8 cellular contexts compared by ENCODE assay signal in genomic region chr3:185498503-185499396, GRCh38. TPM values are rescaled to one million over a fixed set of nuclear protein-coding genes. Genes with fewer than 3 reads are reported as not detected.
DNase-seq lines count a peak whose midpoint lies in the region; ATAC-seq, FAIRE-seq and TF ChIP-seq lines count a peak whose summit lies in the region.

TMEM41A (minus strand) TSS chr3:185499035; CDS start chr3:185498961, 74 bp downstream.

- TF ChIP-seq CTCF in A549 (IDR thresholded peaks at IDR 0.05): 0 out of 3 replicates have a peak, but pooled peaks have one; percentile 2
- TF ChIP-seq CTCF in brain microvascular endothelial cell (IDR thresholded peaks at IDR 0.05; ENCODE audit: low read depth, low read length, missing control alignments): no peak
- no peak for TF ChIP-seq CTCF in gastrocnemius medialis (IDR thresholded peaks at IDR 0.05 in 4 of 5, conservative IDR thresholded peaks at IDR 0.05 in 1 of 5)

- WGBS in A549 (ENCODE audit: missing lambda C conversion rate): 2% methylated on average over 58 of the region's 82 CpGs
- no CpG with 5 or more reads among the region's 82 CpGs for WGBS in iPS DF 6.9 (ENCODE audit: insufficient coverage, insufficient read length)

- H3K9me3 ChIP-seq in A549: no peaks in the 10 kb centered on the region
- H3K9me3 ChIP-seq in iPS DF 6.9 (ENCODE audit: control insufficient read depth, insufficient read depth, low read length): no peaks in the 10 kb centered on the region
- H3K9me3 ChIP-seq in gastrocnemius medialis: no peaks in the 10 kb centered on the region

- H3K4me3 ChIP-seq in A549 (peak within 1 kb of the TSS; percentile 87), brain microvascular endothelial cell (ENCODE audit: low read depth, low read length) (peak within 1 kb of the TSS; percentile 96), iPS DF 6.9 (ENCODE audit: low read length) (peak within 1 kb of the TSS; percentile 84), gastrocnemius medialis (peak within 1 kb of the TSS; percentile 74 to 96 (median 90))

- H3K36me3 ChIP-seq in brain microvascular endothelial cell (replicated peaks) (peaks cover 8% of the 10 kb centered on the region), iPS DF 6.9 (ENCODE audit: control insufficient read depth, insufficient read depth, low read length) (0 out of 2 replicates have a peak, but pooled peaks cover 5% of the 10 kb centered on the region), gastrocnemius medialis (peaks cover 0 to 30% of the 10 kb centered on the region in 2 donors)

- in situ Hi-C loops in brain microvascular endothelial cell (cut with HindIII; ENCODE audit: low pct_ligation_motif_present, low sequenced_read_pairs): no loop called here
- in situ Hi-C loops in gastrocnemius medialis (cut with MboI; ENCODE audit: low sequenced_read_pairs in 4 of 4): loop anchor here in 1 of 4 donors (10.0 kb wide), 1 partner anchor 86 kb away; the partner anchor contains the start of gene SENP2

- CTCF ChIA-PET in A549 (lab: Yijun Ruan, JAX): interaction anchor here (0.5 to 1.5 kb wide), 3 partner anchors 30 to 76 kb away, joined by 3 to 4 read pairs (median 3); no protein-coding TSS in a partner anchor

- TF ChIP-seq RAD21 in A549 (conservative IDR thresholded peaks at IDR 0.05 in 1 of 2, IDR thresholded peaks at IDR 0.05 in 1 of 2): peak in 1 of 2 experiments; percentile 28; a peak in 2 of 5 replicates

- TF ChIP-seq POLR2A in A549 (IDR thresholded peaks at IDR 0.05; ENCODE audit: low read length): peak; percentile 76
- TF ChIP-seq POLR2A in gastrocnemius medialis (IDR thresholded peaks at IDR 0.05): peak; percentile 73 to 89

- POLR2A ChIA-PET in A549 (lab: Yijun Ruan, JAX): interaction anchor here (0.6 to 1.3 kb wide), 4 partner anchors 37 to 87 kb away, joined by 3 to 10 read pairs (median 3); partner anchors contain the start of genes LIPH and SENP2

- DNase-seq in A549 (ENCODE audit: low read depth in 1 of 2, low spot score in 1 of 2): peak; percentile 80 to 88
- peak; percentile 94 for DNase-seq in NCI-H2107 treated with DMSO at 0.1 percent for 48 hours (lab: John Stamatoyannopoulos, UW; ENCODE audit: unreplicated experiment)
- peak; percentile 93 for DNase-seq in UCSD-AML1 (lab: John Stamatoyannopoulos, UW; ENCODE audit: unreplicated experiment)
- DNase-seq in brain microvascular endothelial cell: peak; percentile 93
- DNase-seq in iPS DF 6.9 (ENCODE audit: low read depth, low spot score): peak; percentile 68
- peak; percentile 83 to 89 for DNase-seq in gastrocnemius medialis

- H3K4me1 ChIP-seq in A549 (peaks cover 4% of the 10 kb centered on the region; the same call in 1 of the 3 replicates), iPS DF 6.9 (ENCODE audit: control insufficient read depth, insufficient read depth, low read length) (0 out of 2 replicates have a peak, but pooled peaks cover 1% of the 10 kb centered on the region), gastrocnemius medialis (peaks cover 16% of the 10 kb centered on the region in 2 donors)

- ATAC-seq in A549: peak; percentile 97
- ATAC-seq in GM18858 (IDR thresholded peaks at IDR 0.05; ENCODE audit: unreplicated experiment): peak; percentile 87
- ATAC-seq in HG03066 (IDR thresholded peaks at IDR 0.05; ENCODE audit: low read depth, unreplicated experiment): peak; percentile 93
- peak; percentile 92 for ATAC-seq in gastrocnemius medialis

- no peaks in the 10 kb centered on the region for H3K27me3 ChIP-seq in brain microvascular endothelial cell (replicated peaks)
- H3K27me3 ChIP-seq in iPS DF 6.9 (ENCODE audit: control insufficient read depth, insufficient read depth, low read length): no peaks in the 10 kb centered on the region
- H3K27me3 ChIP-seq in gastrocnemius medialis: no peaks in the 10 kb centered on the region

- FAIRE-seq in A549 (lab: Jason Lieb, UNC): no peak

- intact Hi-C loops in gastrocnemius medialis (cut with DNase I; ENCODE audit: low total_unique reads): loop anchor here (2.0 kb wide), 2 partner anchors 88 to 144 kb away; partner anchors contain the start of gene SENP2

- H3K27ac ChIP-seq in A549: peak within 1 kb of the TSS; percentile 85 to 98
- H3K27ac ChIP-seq in brain microvascular endothelial cell: peak within 1 kb of the TSS; percentile 28
- no peak within 1 kb of the TSS for H3K27ac ChIP-seq in iPS DF 6.9 (ENCODE audit: low read length)
- H3K27ac ChIP-seq in gastrocnemius medialis: peak within 1 kb of the TSS; percentile 80 to 89 (median 84)

- H3K4me2 ChIP-seq in A549: peak within 1 kb of the TSS; percentile 82

- no peak for TF ChIP-seq EP300 in A549 (IDR thresholded peaks at IDR 0.05)

TF ChIP-seq in A549, 52 proteins besides CTCF, POLR2A, EP300 and RAD21 (continues in another document):
- TF ChIP-seq SMC3 (IDR thresholded peaks at IDR 0.05): peak; percentile 43; the same call in 2 of the 3 replicates
- TF ChIP-seq ESRRA (IDR thresholded peaks at IDR 0.05; ENCODE audit: borderline replicate concordance, low read length): no peak
- TF ChIP-seq CEBPB (IDR thresholded peaks at IDR 0.05): no peak
- peak; percentile 40; the same call in 1 of the 2 replicates for TF ChIP-seq GATA3 (IDR thresholded peaks at IDR 0.05; ENCODE audit: borderline replicate concordance)
- TF ChIP-seq NFE2L2 (conservative IDR thresholded peaks at IDR 0.05; ENCODE audit: low read length): no peak
- no peak for TF ChIP-seq RARB (CRISPR knock-in tag; IDR thresholded peaks at IDR 0.05)
- TF ChIP-seq E2F6 (IDR thresholded peaks at IDR 0.05; ENCODE audit: borderline replicate concordance, low read depth): 0 out of 2 replicates have a peak, but pooled peaks have one; percentile 38
- TF ChIP-seq ZC3H11A (IDR thresholded peaks at IDR 0.05): no peak
- no peak for TF ChIP-seq BHLHE40 (IDR thresholded peaks at IDR 0.05; ENCODE audit: low read depth, low read length)
- TF ChIP-seq PHF8 (IDR thresholded peaks at IDR 0.05; ENCODE audit: borderline replicate concordance, low read depth): peak; percentile 56
- TF ChIP-seq, protein P1, sequence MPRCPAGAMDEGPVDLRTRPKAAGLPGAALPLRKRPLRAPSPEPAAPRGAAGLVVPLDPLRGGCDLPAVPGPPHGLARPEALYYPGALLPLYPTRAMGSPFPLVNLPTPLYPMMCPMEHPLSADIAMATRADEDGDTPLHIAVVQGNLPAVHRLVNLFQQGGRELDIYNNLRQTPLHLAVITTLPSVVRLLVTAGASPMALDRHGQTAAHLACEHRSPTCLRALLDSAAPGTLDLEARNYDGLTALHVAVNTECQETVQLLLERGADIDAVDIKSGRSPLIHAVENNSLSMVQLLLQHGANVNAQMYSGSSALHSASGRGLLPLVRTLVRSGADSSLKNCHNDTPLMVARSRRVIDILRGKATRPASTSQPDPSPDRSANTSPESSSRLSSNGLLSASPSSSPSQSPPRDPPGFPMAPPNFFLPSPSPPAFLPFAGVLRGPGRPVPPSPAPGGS (IDR thresholded peaks at IDR 0.05): no peak
- TF ChIP-seq PBX3 (IDR thresholded peaks at IDR 0.05): peak; percentile 63; the same call in 1 of the 2 replicates
- no peak for TF ChIP-seq RCOR1 (IDR thresholded peaks at IDR 0.05; ENCODE audit: low read depth, low read length)
- TF ChIP-seq FOSL2 (IDR thresholded peaks at IDR 0.05): no peak
- 0 out of 2 replicates have a peak, but pooled peaks have one; percentile 14 for TF ChIP-seq FOSL2 (CRISPR knock-in tag; IDR thresholded peaks at IDR 0.05)
- no peak for TF ChIP-seq TFCP2L1 (CRISPR knock-in tag; IDR thresholded peaks at IDR 0.05)
- no peak for TF ChIP-seq FOSB (CRISPR knock-in tag; IDR thresholded peaks at IDR 0.05)
- TF ChIP-seq ELK1 (IDR thresholded peaks at IDR 0.05; ENCODE audit: low read depth, low read length): no peak
- peak in 1 of 2 experiments; percentile 79; a peak in 2 of 5 replicates for TF ChIP-seq JUN (IDR thresholded peaks at IDR 0.05)
- TF ChIP-seq, protein P2, sequence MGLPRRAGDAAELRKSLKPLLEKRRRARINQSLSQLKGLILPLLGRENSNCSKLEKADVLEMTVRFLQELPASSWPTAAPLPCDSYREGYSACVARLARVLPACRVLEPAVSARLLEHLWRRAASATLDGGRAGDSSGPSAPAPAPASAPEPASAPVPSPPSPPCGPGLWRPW (IDR thresholded peaks at IDR 0.05): no peak
- no peak for TF ChIP-seq CHD4 (IDR thresholded peaks at IDR 0.05; ENCODE audit: borderline replicate concordance)
- no peak for TF ChIP-seq HOXB13 (CRISPR knock-in tag; IDR thresholded peaks at IDR 0.05; ENCODE audit: low read depth)

RNA-seq across cellular contexts. Expression of gene TMEM41A, which starts in this region (rescaled TPM):
- polyA plus RNA-seq in A549 (2011; rRNA removed) (31.3 and 36.3 TPM in 2 replicates), A549 (2017; fragmentation: RNase III; extraction: RNeasy Plus Mini Kit Qiagen cat#74134 plus additional on column Dnase treatment) (16.0 to 16.6 TPM (median 16.6 TPM) in 3 replicates)
- polyA plus RNA-seq in A549 (2012; cell fraction: cytosol; rRNA removed): 16.0 and 21.9 TPM in 2 replicates
- polyA plus RNA-seq in A549 (2012; cell fraction: nucleus; rRNA removed): 12.8 and 27.9 TPM in 2 replicates
- 17.4 and 20.6 TPM in 2 replicates for polyA minus RNA-seq in A549 (2011; rRNA and poly(A)+ RNA removed)
- 10 to 100 TPM in 1 of 4 donors, 1 to 10 TPM in 3; 4.8 to 11.5 (median 6.5) TPM for total RNA-seq in gastrocnemius medialis
